ENCODE assay signal across 9 cellular contexts in the genomic region with DNA sequence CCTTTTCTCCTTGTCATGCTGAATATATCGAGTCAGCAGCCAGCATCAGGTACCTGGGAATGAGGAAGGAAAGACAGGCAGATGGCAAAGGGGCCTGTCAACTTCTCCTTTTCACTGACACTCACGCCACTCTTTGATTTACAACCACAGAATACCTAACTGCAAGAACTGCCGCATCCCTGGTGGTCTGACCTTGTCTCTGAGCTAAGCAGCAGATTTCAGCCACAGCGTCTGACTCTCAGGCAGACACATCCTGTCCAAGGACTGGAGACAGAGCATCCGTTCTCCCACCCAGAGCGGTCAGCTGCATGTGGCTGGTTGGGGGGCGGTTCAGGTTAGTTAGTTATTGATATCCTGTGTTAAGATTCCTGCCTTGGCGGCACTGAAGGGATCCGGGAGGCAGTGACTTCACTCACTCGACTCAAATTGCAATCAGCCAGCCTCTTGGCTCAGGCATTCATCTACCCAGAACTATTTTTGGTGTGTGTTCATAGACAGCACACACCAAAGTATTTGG. TPM values are rescaled to one million over a fixed set of nuclear protein-coding genes. Genes with fewer than 3 reads are reported as not detected.
A peak's percentile ranks its signal among the peaks of the same experiment; 100 is the strongest.
DNase-seq lines count a peak whose midpoint lies in the region; ATAC-seq and TF ChIP-seq lines count a peak whose summit lies in the region.
"Had no signal": no experiment of that assay in that cellular context is flagged by ENCODE, and none has a peak within 500 bp of the region (broad histone marks: within the 10 kb centered on the region; RNA-seq: fewer than 3 reads in every experiment).

No MANE protein-coding gene starts in this region.

- no peak overlapping the region for H3K27ac Mint-ChIP-seq in endodermal cell

- peaks cover 35% of the 10 kb centered on the region for H3K27me3 Mint-ChIP-seq in endodermal cell (ENCODE audit: insufficient read depth)

- H3K27ac ChIP-seq in substantia nigra (ENCODE audit: low read depth, low read length, poor library complexity, severe bottlenecking) (no peak overlapping the region), endodermal cell (ENCODE audit: low read depth, low read length) (no peak overlapping the region)

- 80 to 86% methylated on average over 5 to 10 of the region's 10 CpGs for WGBS in endodermal cell (ENCODE audit: insufficient coverage in 1 of 2, insufficient read length in 1 of 2), 2 experiments

- no peaks in the 10 kb centered on the region for H3K36me3 Mint-ChIP-seq in endodermal cell (ENCODE audit: low read depth)

- peak; percentile 95 for ATAC-seq in GM21619 (IDR thresholded peaks at IDR 0.05; ENCODE audit: unreplicated experiment)

- DNase-seq in GM03348 (ENCODE audit: low spot score) (peak; percentile 30), Kasumi-1 (lab: John Stamatoyannopoulos, UW) (peak; percentile 95 to 97), germinal center (ENCODE audit: low spot score) (peak; percentile 28), substantia nigra (lab: John Stamatoyannopoulos, UW) (no peak), DMS 273 (lab: John Stamatoyannopoulos, UW; ENCODE audit: unreplicated experiment) (no peak), iPS-NIHi11 (ENCODE audit: low spot score) (no peak), endodermal cell (no peak)

- H3K4me1 Mint-ChIP-seq in endodermal cell, result peaks cover 8% of the 10 kb centered on the region

- no peak overlapping the region for H3K4me3 ChIP-seq in endodermal cell (ENCODE audit: low read length)

- H3K9me3 ChIP-seq in endodermal cell (ENCODE audit: control insufficient read depth, low read length), result peaks cover 5% of the 10 kb centered on the region

- peaks cover 40% of the 10 kb centered on the region for H3K27me3 ChIP-seq in endodermal cell (ENCODE audit: control insufficient read depth, insufficient read depth, low read length, poor library complexity, severe bottlenecking)

- no peaks in the 10 kb centered on the region for H3K9me3 Mint-ChIP-seq in endodermal cell

- H3K4me1 ChIP-seq in endodermal cell (ENCODE audit: control insufficient read depth, insufficient read depth, low read length), result peaks cover 11% of the 10 kb centered on the region

- no peak overlapping the region for H3K9ac ChIP-seq in endodermal cell (ENCODE audit: extremely low read depth, low read length, poor library complexity, severe bottlenecking)

- H3K36me3 ChIP-seq in endodermal cell (ENCODE audit: control insufficient read depth, insufficient read depth, low read length), result no peaks in the 10 kb centered on the region

- TF ChIP-seq CTCF in endodermal cell (conservative IDR thresholded peaks at IDR 0.05), result no peak

- no peak overlapping the region for H3K4me3 Mint-ChIP-seq in endodermal cell

RNA-seq across cellular contexts. Expression of gene MAP1LC3B2, which starts 11.2 kb away (rescaled TPM):
- 1 to 10 TPM in 1 of 2 donors, under 1 TPM in 1; 0.80 to 1.4 TPM for total RNA-seq in endodermal cell
- polyA plus RNA-seq in endodermal cell (2013, experiment 1 of 2), result 3.7 TPM
- 3.5 TPM for polyA plus RNA-seq in endodermal cell (2013, experiment 2 of 2)
- total RNA-seq: liver had no signal

Comparison
In these comparisons a context has a peak if more than half of its experiments do, and no peak if none do; other contexts are left out.
1. DNase-seq: peak in GM03348 (single experiment), Kasumi-1 (2 of 2) and germinal center (single experiment); none in substantia nigra (0 of 49), DMS 273 (single experiment), iPS-NIHi11 (single experiment) and endodermal cell (single experiment).